Comparison of ENCODE assay signal across 20 cellular contexts in the genomic region with DNA sequence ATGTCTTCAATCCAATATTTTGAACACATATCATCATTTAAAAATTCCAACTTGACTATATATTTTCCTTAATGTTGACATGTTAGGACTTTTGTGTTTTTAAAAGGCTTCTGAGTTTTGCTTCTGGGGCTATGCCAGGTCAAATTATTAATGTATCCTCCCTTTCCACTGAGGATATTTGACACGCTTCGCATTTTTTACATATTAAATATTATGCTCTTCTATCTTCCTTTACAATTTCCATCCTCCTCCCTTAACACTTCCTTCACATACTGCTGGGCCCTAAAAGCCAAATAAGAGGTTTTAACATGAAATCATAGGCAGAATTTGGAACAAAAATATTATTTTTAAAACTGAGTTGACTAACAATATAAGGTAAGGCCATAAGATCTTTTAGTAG. TPM values are rescaled to one million over a fixed set of nuclear protein-coding genes. Genes with fewer than 3 reads are reported as not detected.
DNase-seq lines count a peak whose midpoint lies in the region; TF ChIP-seq lines count a peak whose summit lies in the region.
"Had no signal": no experiment of that assay in that cellular context is flagged by ENCODE, and none has a peak within 500 bp of the region (broad histone marks: within the 10 kb centered on the region; RNA-seq: fewer than 3 reads in every experiment).

No MANE protein-coding gene starts in this region.

- peak overlapping the region; percentile 88 for H3K27ac Mint-ChIP-seq in chondrocyte (ENCODE audit: unreplicated experiment)

- peaks cover 59% of the 10 kb centered on the region for H3K4me1 Mint-ChIP-seq in chondrocyte (ENCODE audit: low read depth)
- H3K4me1 Mint-ChIP-seq: CD4-positive, CD25-positive, alpha-beta regulatory T cell had no signal

- H3K27me3 ChIP-seq in muscle layer of duodenum (ENCODE audit: low read depth, low read length) (no peaks in the 10 kb centered on the region), suprapubic skin (no peaks in the 10 kb centered on the region), right atrium auricular region (no peaks in the 10 kb centered on the region)
- H3K27me3 ChIP-seq: MG63 had no signal

- H3K27ac ChIP-seq in muscle layer of duodenum (ENCODE audit: low read length), result peak overlapping the region; percentile 68
- H3K27ac ChIP-seq in suprapubic skin, result peak overlapping the region; percentile 52
- H3K27ac ChIP-seq in right atrium auricular region, result peak overlapping the region in 1 of 2 donors; percentile 15
- H3K27ac ChIP-seq: GM23248, HL-60 had no signal

- peaks cover 12% of the 10 kb centered on the region for H3K36me3 Mint-ChIP-seq in chondrocyte (ENCODE audit: low read depth)
- H3K36me3 Mint-ChIP-seq: CD4-positive, CD25-positive, alpha-beta regulatory T cell had no signal

- WGBS in suprapubic skin, result 41% methylated on average over 2 of the region's 2 CpGs

- TF ChIP-seq POLR2A in suprapubic skin (IDR thresholded peaks at IDR 0.05), result no peak

- H3K4me3 ChIP-seq in muscle layer of duodenum (ENCODE audit: low read depth in 1 of 2, low read length in 2 of 2) (no peak overlapping the region), suprapubic skin (no peak overlapping the region), right atrium auricular region (no peak overlapping the region)
- H3K4me3 ChIP-seq: GM12878, GM23248, MG63 had no signal

- peaks cover 17% of the 10 kb centered on the region for H3K9me3 Mint-ChIP-seq in chondrocyte (ENCODE audit: low read depth)
- H3K9me3 Mint-ChIP-seq: CD4-positive, CD25-positive, alpha-beta regulatory T cell had no signal

- H3K27me3 Mint-ChIP-seq in chondrocyte (ENCODE audit: low read depth), result no peaks in the 10 kb centered on the region

- peak; percentile 32 to 37 for DNase-seq in NCI-H446 (lab: John Stamatoyannopoulos, UW)
- DNase-seq in chondrocyte (ENCODE audit: low spot score), result no peak
- DNase-seq in suprapubic skin (ENCODE audit: low spot score in 2 of 2), result no peak
- DNase-seq in KG1 (lab: John Stamatoyannopoulos, UW), result no peak
- no peak for DNase-seq in NCI-H1105 (lab: John Stamatoyannopoulos, UW)
- no peak for DNase-seq in right atrium auricular region (ENCODE audit: low spot score)
- DNase-seq in NCI-H146 treated with DMSO at 0.1 percent for 48 hours (lab: John Stamatoyannopoulos, UW; ENCODE audit: unreplicated experiment), result no peak
- DNase-seq: AML-193; Calu3; CD4-positive, CD25-positive, alpha-beta regulatory T cell; GM23248; KBM-7; MG63; NCI-H187 treated with DMSO at 0.1 percent for 48 hours; NCI-H2171; NCI-H510A treated with DMSO at 0.1 percent for 48 hours had no signal

- peaks cover 0 to 32% of the 10 kb centered on the region in 2 donors for H3K4me1 ChIP-seq in muscle layer of duodenum (ENCODE audit: control insufficient read depth in 1 of 2, insufficient read depth in 2 of 2, low read length in 2 of 2)
- H3K4me1 ChIP-seq in suprapubic skin, result peaks cover 34% of the 10 kb centered on the region
- no peaks in the 10 kb centered on the region for H3K4me1 ChIP-seq in right atrium auricular region

- H3K36me3 ChIP-seq in muscle layer of duodenum (ENCODE audit: control insufficient read depth in 1 of 2, insufficient read depth in 2 of 2, low read length in 2 of 2) (no peaks in the 10 kb centered on the region), suprapubic skin (no peaks in the 10 kb centered on the region), right atrium auricular region (no peaks in the 10 kb centered on the region)
- H3K36me3 ChIP-seq: MG63 had no signal

- no peak overlapping the region for H3K4me3 Mint-ChIP-seq in chondrocyte (ENCODE audit: unreplicated experiment)
- H3K4me3 Mint-ChIP-seq: CD4-positive, CD25-positive, alpha-beta regulatory T cell had no signal

- no peaks in the 10 kb centered on the region for H3K9me3 ChIP-seq in muscle layer of duodenum (ENCODE audit: control insufficient read depth in 1 of 2, low read length in 2 of 2)
- H3K9me3 ChIP-seq in suprapubic skin, result no peaks in the 10 kb centered on the region
- H3K9me3 ChIP-seq in right atrium auricular region, result no peaks in the 10 kb centered on the region
- H3K9me3 ChIP-seq: MG63 had no signal

- TF ChIP-seq CTCF in chondrocyte (IDR thresholded peaks at IDR 0.05) (no peak), suprapubic skin (IDR thresholded peaks at IDR 0.05) (no peak), right atrium auricular region (IDR thresholded peaks at IDR 0.05) (no peak)

- no peak for TF ChIP-seq EP300 in suprapubic skin (IDR thresholded peaks at IDR 0.05)

RNA-seq across cellular contexts. Expression of gene RERG, which starts 20.5 kb away (rescaled TPM):
- total RNA-seq in chondrocyte, result 10.1 to 64.8 TPM (median 10.8 TPM) in 3 replicates
- total RNA-seq in suprapubic skin, result 10 to 100 TPM in 2 of 4 donors, 1 to 10 TPM in 2; 7.7 to 23.9 (median 10.9) TPM
- total RNA-seq in right atrium auricular region, result 10 to 100 TPM in 1 of 2 donors, 1 to 10 TPM in 1; 9.9 to 12.4 TPM
- total RNA-seq: A673; CD4-positive, CD25-positive, alpha-beta regulatory T cell; GM23248 had no signal

Comparison
In these comparisons a context has a peak if more than half of its experiments do, and no peak if none do; other contexts are left out.
1. DNase-seq: peak in NCI-H446 (2 of 2); none in chondrocyte (single experiment), suprapubic skin (0 of 2), KG1 (single experiment), NCI-H1105 (single experiment), right atrium auricular region (single experiment) and NCI-H146 treated with DMSO at 0.1 percent for 48 hours (single experiment).